1 cellular context compared by ENCODE assay signal in the genomic region with DNA sequence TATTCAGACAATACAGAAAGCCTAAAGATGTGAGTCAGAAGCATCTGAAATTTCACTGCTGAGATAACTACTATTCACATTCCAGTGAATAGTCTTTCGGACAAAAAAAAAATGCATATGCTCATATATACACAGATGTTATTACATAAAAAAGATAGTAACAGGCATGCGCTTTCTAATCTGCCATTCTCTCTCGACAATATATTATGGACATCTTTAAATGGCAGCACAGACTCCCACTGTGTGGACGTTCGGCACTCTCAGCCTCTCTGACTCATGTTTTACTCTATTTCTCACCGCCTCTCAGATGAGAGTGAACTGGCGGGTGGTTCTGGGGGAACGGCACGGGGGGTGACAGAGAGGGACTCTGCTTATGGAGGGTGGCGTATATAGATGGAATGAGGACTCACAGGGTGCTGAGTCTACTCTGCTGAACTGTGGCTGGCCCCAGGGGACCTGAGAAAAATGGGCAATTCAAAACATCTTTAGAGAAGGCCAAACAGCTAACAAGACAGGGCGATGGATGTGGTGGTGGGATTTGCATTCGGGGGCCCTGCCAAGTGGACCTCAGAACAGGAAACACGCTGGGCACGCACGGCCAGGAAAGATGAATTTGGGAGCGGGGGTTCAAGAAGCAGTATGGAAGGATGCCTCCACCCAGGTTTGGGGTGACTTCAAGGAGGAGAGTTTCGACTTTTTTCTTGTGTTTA.
TF ChIP-seq lines count a peak whose summit lies in the region.

No MANE protein-coding gene starts in this region.

TF ChIP-seq in SK-N-SH, 30 proteins besides CTCF, POLR2A, EP300 and RAD21 (continued from another document):
- TF ChIP-seq REST (IDR thresholded peaks at IDR 0.05; ENCODE audit: low read depth, low read length) (no peak), NFIC (IDR thresholded peaks at IDR 0.05; ENCODE audit: borderline replicate concordance) (no peak; the same call in 1 of the 2 replicates), GATA2 (CRISPR knock-in tag; IDR thresholded peaks at IDR 0.05) (no peak), EZH2phosphoT487 (IDR thresholded peaks at IDR 0.05; ENCODE audit: borderline replicate concordance, low read depth) (no peak), FOSL2 (IDR thresholded peaks at IDR 0.05; ENCODE audit: borderline replicate concordance, low read depth) (peak; percentile 54; the same call in 1 of the 2 replicates), RXRA (IDR thresholded peaks at IDR 0.05; ENCODE audit: borderline replicate concordance, low read depth) (no peak), POLR2AphosphoS5 (IDR thresholded peaks at IDR 0.05; ENCODE audit: low read depth, low read length) (no peak), TAF1 (IDR thresholded peaks at IDR 0.05; ENCODE audit: borderline replicate concordance, low read depth, low read length) (no peak), RFX5 (IDR thresholded peaks at IDR 0.05; ENCODE audit: low read length) (no peak), NRF1 (IDR thresholded peaks at IDR 0.05; ENCODE audit: low read depth, low read length) (no peak), ELF1 (IDR thresholded peaks at IDR 0.05) (no peak), RCOR1 (IDR thresholded peaks at IDR 0.05; ENCODE audit: low read length) (no peak), ZBTB33 (IDR thresholded peaks at IDR 0.05; ENCODE audit: borderline replicate concordance, low read depth) (no peak)
- TF ChIP-seq, protein P1, sequence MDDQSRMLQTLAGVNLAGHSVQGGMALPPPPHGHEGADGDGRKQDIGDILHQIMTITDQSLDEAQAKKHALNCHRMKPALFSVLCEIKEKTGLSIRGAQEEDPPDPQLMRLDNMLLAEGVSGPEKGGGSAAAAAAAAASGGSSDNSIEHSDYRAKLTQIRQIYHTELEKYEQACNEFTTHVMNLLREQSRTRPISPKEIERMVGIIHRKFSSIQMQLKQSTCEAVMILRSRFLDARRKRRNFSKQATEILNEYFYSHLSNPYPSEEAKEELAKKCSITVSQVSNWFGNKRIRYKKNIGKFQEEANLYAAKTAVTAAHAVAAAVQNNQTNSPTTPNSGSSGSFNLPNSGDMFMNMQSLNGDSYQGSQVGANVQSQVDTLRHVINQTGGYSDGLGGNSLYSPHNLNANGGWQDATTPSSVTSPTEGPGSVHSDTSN (IDR thresholded peaks at IDR 0.05): peak; percentile 64
- TF ChIP-seq, protein P2, sequence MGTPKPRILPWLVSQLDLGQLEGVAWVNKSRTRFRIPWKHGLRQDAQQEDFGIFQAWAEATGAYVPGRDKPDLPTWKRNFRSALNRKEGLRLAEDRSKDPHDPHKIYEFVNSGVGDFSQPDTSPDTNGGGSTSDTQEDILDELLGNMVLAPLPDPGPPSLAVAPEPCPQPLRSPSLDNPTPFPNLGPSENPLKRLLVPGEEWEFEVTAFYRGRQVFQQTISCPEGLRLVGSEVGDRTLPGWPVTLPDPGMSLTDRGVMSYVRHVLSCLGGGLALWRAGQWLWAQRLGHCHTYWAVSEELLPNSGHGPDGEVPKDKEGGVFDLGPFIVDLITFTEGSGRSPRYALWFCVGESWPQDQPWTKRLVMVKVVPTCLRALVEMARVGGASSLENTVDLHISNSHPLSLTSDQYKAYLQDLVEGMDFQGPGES (IDR thresholded peaks at IDR 0.05; ENCODE audit: low read depth, low read length): no peak
